1 cellular context compared by ENCODE assay signal in the genomic region with DNA sequence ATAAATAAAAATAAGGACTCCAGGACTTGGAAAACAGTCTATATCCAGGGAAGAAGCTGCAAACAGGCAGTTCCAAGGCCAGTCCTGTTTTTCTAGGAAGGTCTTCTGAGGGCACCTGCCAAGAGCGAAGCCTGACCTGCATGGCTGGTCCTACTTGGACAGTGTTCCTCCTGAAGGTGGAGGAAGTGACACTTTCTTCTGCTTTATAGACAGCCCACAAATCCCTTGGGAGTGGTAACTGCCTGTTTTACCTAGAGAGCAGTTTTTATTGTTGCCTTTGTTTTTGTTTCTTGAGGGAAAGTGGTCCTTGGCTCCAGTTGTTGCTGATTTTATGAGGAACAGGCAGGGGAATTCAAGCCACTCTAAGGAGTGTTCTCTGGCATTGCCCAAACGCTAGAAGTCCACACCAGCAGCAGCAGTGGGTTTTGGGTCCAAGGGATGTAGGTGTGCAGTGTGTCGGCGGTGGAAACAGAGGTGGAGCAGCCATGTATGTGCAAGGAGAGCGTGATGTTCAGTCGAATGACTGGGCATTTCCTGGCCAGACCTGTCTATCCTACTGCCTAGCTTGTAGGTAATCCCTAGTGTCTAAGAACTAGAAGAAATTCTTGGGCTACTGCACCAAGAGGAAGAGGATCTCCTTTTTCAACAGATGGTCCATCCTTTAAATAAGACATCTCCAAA.
TF ChIP-seq lines count a peak whose summit lies in the region.

No MANE protein-coding gene starts in this region.

TF ChIP-seq in SK-N-SH, 30 proteins besides CTCF, POLR2A, EP300 and RAD21 (continued from another document):
- TF ChIP-seq MEF2A (IDR thresholded peaks at IDR 0.05; ENCODE audit: borderline replicate concordance, low read depth) (no peak), TEAD4 (IDR thresholded peaks at IDR 0.05; ENCODE audit: borderline replicate concordance, insufficient read depth) (no peak)
- TF ChIP-seq, protein P1, sequence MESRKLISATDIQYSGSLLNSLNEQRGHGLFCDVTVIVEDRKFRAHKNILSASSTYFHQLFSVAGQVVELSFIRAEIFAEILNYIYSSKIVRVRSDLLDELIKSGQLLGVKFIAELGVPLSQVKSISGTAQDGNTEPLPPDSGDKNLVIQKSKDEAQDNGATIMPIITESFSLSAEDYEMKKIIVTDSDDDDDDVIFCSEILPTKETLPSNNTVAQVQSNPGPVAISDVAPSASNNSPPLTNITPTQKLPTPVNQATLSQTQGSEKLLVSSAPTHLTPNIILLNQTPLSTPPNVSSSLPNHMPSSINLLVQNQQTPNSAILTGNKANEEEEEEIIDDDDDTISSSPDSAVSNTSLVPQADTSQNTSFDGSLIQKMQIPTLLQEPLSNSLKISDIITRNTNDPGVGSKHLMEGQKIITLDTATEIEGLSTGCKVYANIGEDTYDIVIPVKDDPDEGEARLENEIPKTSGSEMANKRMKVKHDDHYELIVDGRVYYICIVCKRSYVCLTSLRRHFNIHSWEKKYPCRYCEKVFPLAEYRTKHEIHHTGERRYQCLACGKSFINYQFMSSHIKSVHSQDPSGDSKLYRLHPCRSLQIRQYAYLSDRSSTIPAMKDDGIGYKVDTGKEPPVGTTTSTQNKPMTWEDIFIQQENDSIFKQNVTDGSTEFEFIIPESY (IDR thresholded peaks at IDR 0.05; ENCODE audit: borderline replicate concordance, low read depth) = no peak
